ENCODE assay signal across 8 cellular contexts in the genomic region with DNA sequence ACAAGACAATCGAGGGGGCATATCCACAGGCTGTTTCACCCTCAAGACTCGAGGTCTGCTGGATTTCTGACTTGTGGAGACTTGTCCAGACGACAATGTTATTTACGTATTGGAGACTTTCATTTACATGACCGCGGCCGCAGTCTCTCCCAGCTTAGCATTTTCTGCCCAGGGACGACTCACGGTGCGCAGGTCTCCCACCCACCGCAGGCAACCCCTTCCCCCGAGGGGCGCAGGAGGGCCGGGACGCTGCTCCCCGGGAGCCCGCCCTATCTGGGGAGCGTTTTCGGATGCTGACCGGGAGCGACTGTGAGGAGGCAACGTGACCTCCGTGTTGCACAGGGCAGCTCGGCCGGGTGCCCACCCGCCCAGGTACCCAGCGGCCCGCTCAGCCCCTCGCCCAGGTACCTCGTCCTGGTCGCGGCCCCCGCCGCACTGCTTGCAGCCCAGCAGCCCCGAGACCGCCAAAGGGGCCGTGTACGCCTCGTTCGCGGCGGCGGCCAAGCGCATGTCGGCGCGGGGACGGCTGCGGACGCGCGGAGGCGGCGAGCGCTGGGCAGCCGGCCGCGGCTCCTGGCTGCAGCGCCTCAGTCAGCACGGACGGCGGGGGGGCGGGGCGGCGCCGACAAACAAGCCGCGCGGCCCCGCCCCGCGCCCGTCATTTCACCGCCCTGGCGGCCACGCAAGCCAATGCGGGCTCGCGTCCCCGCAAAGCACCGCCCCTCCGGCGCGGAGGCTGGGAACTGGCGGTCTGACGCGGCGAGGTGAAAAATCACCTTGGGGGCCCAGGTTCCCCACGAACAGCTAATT.
DNase-seq lines count a peak whose midpoint lies in the region; ATAC-seq, FAIRE-seq and TF ChIP-seq lines count a peak whose summit lies in the region.

No MANE protein-coding gene starts in this region.

- dilution Hi-C loops in mammary epithelial cell (cut with HindIII; ENCODE audit: low sequenced_read_pairs), result no loop called here

- peak; percentile 61 to 78 for DNase-seq in NCI-H2081 (lab: John Stamatoyannopoulos, UW)
- DNase-seq in NCI-H2081 treated with DMSO at 0.1 percent for 48 hours (lab: John Stamatoyannopoulos, UW), result no peak
- DNase-seq in NCI-H2171 treated with DMSO at 0.1 percent for 48 hours (lab: John Stamatoyannopoulos, UW), result peak; percentile 77
- peak; percentile 89 for DNase-seq in mammary epithelial cell
- peak; percentile 92 for DNase-seq in iPS-NIHi7 (ENCODE audit: extremely low spot score)
- peak; percentile 92 for DNase-seq in small intestine

- H3K9me3 ChIP-seq in mammary epithelial cell (replicated peaks; ENCODE audit: insufficient read depth, low read length) (no peaks in the 10 kb centered on the region), small intestine (ENCODE audit: control insufficient read depth, low read depth) (no peaks in the 10 kb centered on the region)

- H3K27me3 ChIP-seq in mammary epithelial cell (ENCODE audit: insufficient read depth, low read length) (no peaks in the 10 kb centered on the region), small intestine (ENCODE audit: control insufficient read depth in 2 of 2, insufficient read depth in 2 of 2, low read length in 2 of 2) (no peaks in the 10 kb centered on the region)

- H3K27ac ChIP-seq in mammary epithelial cell (ENCODE audit: insufficient read depth, low read depth, low read length), result peak overlapping the region; percentile 98
- peak overlapping the region; percentile 86 to 98 for H3K27ac ChIP-seq in small intestine (ENCODE audit: low read depth in 1 of 2, low read length in 1 of 2)

- no peaks in the 10 kb centered on the region for H4K20me1 ChIP-seq in mammary epithelial cell (ENCODE audit: insufficient read depth, low read length)

- peaks cover 52% of the 10 kb centered on the region for H3K79me2 ChIP-seq in mammary epithelial cell (ENCODE audit: insufficient read depth, low read length)

- H3K36me3 ChIP-seq in mammary epithelial cell (ENCODE audit: insufficient read depth, low read length) (no peaks in the 10 kb centered on the region), small intestine (ENCODE audit: control insufficient read depth in 2 of 2, insufficient read depth in 2 of 2, low read length in 2 of 2) (no peaks in the 10 kb centered on the region)

- H3K4me1 ChIP-seq in mammary epithelial cell (ENCODE audit: insufficient read depth, low read length) (peaks cover 16% of the 10 kb centered on the region), small intestine (ENCODE audit: control insufficient read depth in 2 of 2, insufficient read depth in 1 of 2, low read depth in 1 of 2, low read length in 1 of 2) (no peaks in the 10 kb centered on the region)

- intact Hi-C loops in mammary epithelial cell (cut with micrococcal nuclease), result loop anchor here (1.0 to 10.0 kb wide), 5 partner anchors 50 to 1168 kb away; a partner anchor contains a TSS

- H3K4me3 ChIP-seq in WI38 (ENCODE audit: low read depth, low read length) (peak overlapping the region; percentile 97), mammary epithelial cell (replicated peaks in 1 of 3; ENCODE audit: insufficient read depth in 1 of 3, low read depth in 2 of 3, low read length in 3 of 3) (peak overlapping the region; percentile 80 to 100 (median 97)), small intestine (ENCODE audit: low read depth in 1 of 2, low read length in 2 of 2) (peak overlapping the region; percentile 76 to 96)

- CTCF ChIA-PET in mammary epithelial cell (lab: Charles Lee; ENCODE audit: low non-redundant PET), result interaction anchor here (0.5 kb wide), 1 partner anchor 65 kb away, joined by 3 read pairs; no protein-coding TSS in a partner anchor

- no peak for FAIRE-seq in small intestine (lab: Jason Lieb, UNC)

- no TSS peak for BruUV-seq in mammary epithelial cell (replicated peaks; lab: Mats Ljungman, UMichigan)

- peak overlapping the region; percentile 99 for H2AFZ ChIP-seq in mammary epithelial cell (ENCODE audit: low read depth, low read length)

- H3K4me2 ChIP-seq in mammary epithelial cell (ENCODE audit: insufficient read depth, low read depth, low read length), result peak overlapping the region; percentile 100

- WGBS in mammary epithelial cell (ENCODE audit: low coverage, missing lambda C conversion rate), result under 1% methylated on average over 19 of the region's 89 CpGs
- 0% methylated on average over 48 to 89 of the region's 89 CpGs for WGBS in small intestine, 3 donors

- H3K9ac ChIP-seq in mammary epithelial cell (ENCODE audit: insufficient read depth, low read length), result peak overlapping the region; percentile 97

- no peak for TF ChIP-seq CTCF in WI38 (IDR thresholded peaks at IDR 0.05; ENCODE audit: low read depth, low read length)
- no peak for TF ChIP-seq CTCF in mammary epithelial cell (conservative IDR thresholded peaks at IDR 0.05 in 1 of 2, IDR thresholded peaks at IDR 0.05 in 1 of 2; ENCODE audit: extremely low read depth in 1 of 2, insufficient read depth in 1 of 2, low read depth in 1 of 2, low read length in 2 of 2)

- ATAC-seq in HG03066 (IDR thresholded peaks at IDR 0.05; ENCODE audit: low read depth, unreplicated experiment), result peak; percentile 84

- in situ Hi-C loops in mammary epithelial cell (cut with MboI; ENCODE audit: low sequenced_read_pairs in 2 of 2), result no loop called here
